In genomic region chr5:112348915-112349314, GRCh38 we compare ENCODE assay signal across 17 cellular contexts.
A peak's percentile ranks its signal among the peaks of the same experiment; 100 is the strongest.
DNase-seq lines count a peak whose midpoint lies in the region; ATAC-seq, FAIRE-seq and TF ChIP-seq lines count a peak whose summit lies in the region.
"Had no signal": no experiment of that assay in that cellular context is flagged by ENCODE, and none has a peak within 500 bp of the region (broad histone marks: within the 10 kb centered on the region; RNA-seq: fewer than 3 reads in every experiment).

No MANE protein-coding gene starts in this region.

- H3K4me3 Mint-ChIP-seq in CD4-positive, alpha-beta T cell: no peak overlapping the region
- no peak overlapping the region for H3K4me3 Mint-ChIP-seq in osteocyte (ENCODE audit: unreplicated experiment)
- H3K4me3 Mint-ChIP-seq: CD8-positive, alpha-beta T cell; H9 had no signal

- peak overlapping the region; percentile 21; the same call in 1 of the 2 replicates for H3K4me2 ChIP-seq in MM.1S (ENCODE audit: low read depth, low read length)

- H3K4me1 ChIP-seq in MM.1S (ENCODE audit: low read length) (peaks cover 24% of the 10 kb centered on the region), iPS-20b (ENCODE audit: insufficient read depth, low read length) (peaks cover 16% of the 10 kb centered on the region), thoracic aorta (ENCODE audit: control insufficient read depth in 1 of 2, low read depth in 2 of 2) (peaks cover 0 to 14% of the 10 kb centered on the region in 2 donors), small intestine (ENCODE audit: control insufficient read depth in 2 of 2, insufficient read depth in 1 of 2, low read depth in 1 of 2, low read length in 1 of 2) (no peaks in the 10 kb centered on the region)
- H3K4me1 ChIP-seq: Caco-2 had no signal

- no peak for DNase-seq in MM.1S
- DNase-seq in thoracic aorta (ENCODE audit: low spot score): no peak
- no peak for DNase-seq in CD4-positive, alpha-beta T cell
- DNase-seq in small intestine: no peak
- no peak for DNase-seq in osteocyte (ENCODE audit: extremely low spot score, unreplicated experiment)
- DNase-seq: C1 segment of cervical spinal cord; Caco-2; CD8-positive, alpha-beta T cell; DMS153; DND-41; GM23248; H9 had no signal

- H3K27ac ChIP-seq in MM.1S (ENCODE audit: low read length) (no peak overlapping the region), iPS-20b (ENCODE audit: low read length) (no peak overlapping the region), thoracic aorta (no peak overlapping the region), small intestine (ENCODE audit: low read depth in 1 of 2, low read length in 1 of 2) (no peak overlapping the region)
- no peak overlapping the region for H3K27ac ChIP-seq in CD4-positive, alpha-beta T cell (ENCODE audit: low read depth, low read length)
- H3K27ac ChIP-seq: GM23248 had no signal

- no peaks in the 10 kb centered on the region for H3K27me3 ChIP-seq in MM.1S (replicated peaks; ENCODE audit: insufficient read depth, low read length)
- H3K27me3 ChIP-seq in iPS-20b (ENCODE audit: insufficient read depth, low read length): no peaks in the 10 kb centered on the region
- no peaks in the 10 kb centered on the region for H3K27me3 ChIP-seq in thoracic aorta (replicated peaks; ENCODE audit: insufficient read depth)
- no peaks in the 10 kb centered on the region for H3K27me3 ChIP-seq in CD4-positive, alpha-beta T cell (ENCODE audit: control insufficient read depth, insufficient read depth, low read length)
- H3K27me3 ChIP-seq in small intestine (ENCODE audit: control insufficient read depth in 2 of 2, insufficient read depth in 2 of 2, low read length in 2 of 2): no peaks in the 10 kb centered on the region

- no peaks in the 10 kb centered on the region for H4K20me1 ChIP-seq in MM.1S (ENCODE audit: insufficient read depth, low read length)

- TF ChIP-seq CTCF in MM.1S (IDR thresholded peaks at IDR 0.05; ENCODE audit: low read length): no peak
- no peak for TF ChIP-seq CTCF in thoracic aorta (IDR thresholded peaks at IDR 0.05)
- no peak for TF ChIP-seq CTCF in CD4-positive, alpha-beta T cell (IDR thresholded peaks at IDR 0.05)
- no peak for TF ChIP-seq CTCF in osteocyte (IDR thresholded peaks at IDR 0.05)

- no peaks in the 10 kb centered on the region for H3K9me2 ChIP-seq in MM.1S (replicated peaks; ENCODE audit: insufficient read depth, low read length)

- no peak overlapping the region for H3K27ac Mint-ChIP-seq in CD4-positive, alpha-beta T cell
- H3K27ac Mint-ChIP-seq in osteocyte (ENCODE audit: unreplicated experiment): no peak overlapping the region
- H3K27ac Mint-ChIP-seq: CD8-positive, alpha-beta T cell; H9 had no signal

- H3F3A ChIP-seq in MM.1S (ENCODE audit: insufficient read depth, low read length): 0 out of 2 replicates have a peak, but pooled peaks cover 5% of the 10 kb centered on the region

- H3K4me3 ChIP-seq in MM.1S (ENCODE audit: low read length): no peak overlapping the region
- H3K4me3 ChIP-seq in iPS-20b (ENCODE audit: low read length): 0 out of 2 replicates have a peak overlapping the region, but pooled peaks have one; percentile 30
- H3K4me3 ChIP-seq in thoracic aorta: no peak overlapping the region
- no peak overlapping the region for H3K4me3 ChIP-seq in small intestine (ENCODE audit: low read depth in 1 of 2, low read length in 2 of 2)
- H3K4me3 ChIP-seq: GM23248 had no signal

- no peaks in the 10 kb centered on the region for H3K79me2 ChIP-seq in MM.1S (ENCODE audit: low read length)

- FAIRE-seq in small intestine (lab: Jason Lieb, UNC): no peak
- FAIRE-seq: G401.6 had no signal

- H3K4me1 Mint-ChIP-seq in CD4-positive, alpha-beta T cell (ENCODE audit: low read depth): no peaks in the 10 kb centered on the region
- no peaks in the 10 kb centered on the region for H3K4me1 Mint-ChIP-seq in osteocyte (ENCODE audit: unreplicated experiment)

- intact Hi-C loops in CD4-positive, alpha-beta T cell (cut with DNase I, micrococcal nuclease): no loop called here

- H3K9me3 Mint-ChIP-seq in CD4-positive, alpha-beta T cell: no peaks in the 10 kb centered on the region
- H3K9me3 Mint-ChIP-seq in osteocyte (ENCODE audit: unreplicated experiment): no peaks in the 10 kb centered on the region
- H3K9me3 Mint-ChIP-seq: CD8-positive, alpha-beta T cell; H9 had no signal

- peak; percentile 20 for ATAC-seq in GM18868 (IDR thresholded peaks at IDR 0.05; ENCODE audit: unreplicated experiment)
- ATAC-seq in thoracic aorta (ENCODE audit: insufficient number of reproducible peaks, low FRiP score, low read depth): peak; percentile 8
- no peak for ATAC-seq in CD4-positive, alpha-beta T cell (ENCODE audit: poor library complexity)
- no peak for ATAC-seq in HG03469 (IDR thresholded peaks at IDR 0.05; ENCODE audit: unreplicated experiment)
- ATAC-seq: CD8-positive, alpha-beta T cell; HCT116 had no signal

- H3K36me3 Mint-ChIP-seq in CD4-positive, alpha-beta T cell (ENCODE audit: low read depth): no peaks in the 10 kb centered on the region
- no peaks in the 10 kb centered on the region for H3K36me3 Mint-ChIP-seq in osteocyte (ENCODE audit: unreplicated experiment)
- H3K36me3 Mint-ChIP-seq: CD8-positive, alpha-beta T cell had no signal

- H3K9ac ChIP-seq in MM.1S (ENCODE audit: low read length): no peak overlapping the region
- no peak overlapping the region; the same call in 1 of the 2 replicates for H3K9ac ChIP-seq in iPS-20b (ENCODE audit: low read depth, low read length)
- H3K9ac ChIP-seq: GM23248 had no signal

- H3K36me3 ChIP-seq in MM.1S (replicated peaks; ENCODE audit: insufficient read depth, low read length) (no peaks in the 10 kb centered on the region), iPS-20b (ENCODE audit: insufficient read depth, low read depth, low read length) (no peaks in the 10 kb centered on the region), thoracic aorta (no peaks in the 10 kb centered on the region), small intestine (ENCODE audit: control insufficient read depth in 2 of 2, insufficient read depth in 2 of 2, low read length in 2 of 2) (no peaks in the 10 kb centered on the region)

- H3K9me3 ChIP-seq in MM.1S (replicated peaks; ENCODE audit: insufficient read depth, low read length): no peaks in the 10 kb centered on the region
- H3K9me3 ChIP-seq in iPS-20b (ENCODE audit: insufficient read depth, low read depth, low read length): no peaks in the 10 kb centered on the region
- no peaks in the 10 kb centered on the region for H3K9me3 ChIP-seq in thoracic aorta
- no peaks in the 10 kb centered on the region for H3K9me3 ChIP-seq in CD4-positive, alpha-beta T cell (ENCODE audit: control insufficient read depth, low read length)
- H3K9me3 ChIP-seq in small intestine (ENCODE audit: control insufficient read depth, low read depth): no peaks in the 10 kb centered on the region
- H3K9me3 ChIP-seq: Caco-2 had no signal

- no peaks in the 10 kb centered on the region for H3K27me3 Mint-ChIP-seq in CD4-positive, alpha-beta T cell
- no peaks in the 10 kb centered on the region for H3K27me3 Mint-ChIP-seq in osteocyte (ENCODE audit: unreplicated experiment)

- WGBS in small intestine, 3 donors: 93 to 96% (median 95%) methylated on average over 2 of the region's 2 CpGs

- H2AFZ ChIP-seq in MM.1S (ENCODE audit: low read length): no peak overlapping the region
- H2AFZ ChIP-seq: GM23248 had no signal

- CTCF ChIA-PET in CD4-positive, alpha-beta T cell (lab: Charles Lee): no interaction called here

- POLR2A ChIA-PET in CD4-positive, alpha-beta T cell (lab: Charles Lee): no interaction called here

Comparison
In these comparisons a context has a peak if more than half of its experiments do, and no peak if none do; other contexts are left out.
1. ATAC-seq: peak in GM18868 (single experiment) and thoracic aorta (single experiment); none in CD4-positive, alpha-beta T cell (single experiment) and HG03469 (single experiment).